Comparison of ENCODE assay signal across 12 cellular contexts in the genomic region with DNA sequence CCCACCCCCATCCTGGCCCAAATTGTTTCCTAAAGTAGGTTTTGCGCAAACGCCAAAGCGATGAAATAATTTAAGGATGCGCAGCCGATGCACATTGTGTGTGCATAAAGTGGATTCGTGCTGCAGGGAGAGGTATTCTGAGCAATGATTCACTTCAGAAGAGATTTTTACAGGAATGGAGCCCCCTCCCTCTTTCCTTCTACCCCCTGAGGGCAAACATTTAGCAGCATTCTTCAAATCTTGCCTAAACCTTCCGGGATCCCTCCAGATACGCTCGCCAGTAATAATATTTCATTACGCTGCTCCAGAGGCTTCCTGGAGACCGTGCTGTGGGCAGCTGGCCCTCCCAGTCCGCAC. TPM values are rescaled to one million over a fixed set of nuclear protein-coding genes. Genes with fewer than 3 reads are reported as not detected.
DNase-seq lines count a peak whose midpoint lies in the region; ATAC-seq and TF ChIP-seq lines count a peak whose summit lies in the region.
"Had no signal": no experiment of that assay in that cellular context is flagged by ENCODE, and none has a peak within 500 bp of the region (broad histone marks: within the 10 kb centered on the region; RNA-seq: fewer than 3 reads in every experiment).

No MANE protein-coding gene starts in this region.

- H3K36me3 ChIP-seq in SK-N-SH (replicated peaks in 1 of 2; ENCODE audit: control insufficient read depth in 1 of 2, insufficient read depth in 2 of 2, low read length in 1 of 2) (no peaks in the 10 kb centered on the region), sigmoid colon (no peaks in the 10 kb centered on the region)

- 42% methylated on average over 12 of the region's 12 CpGs for WGBS in SK-N-SH (ENCODE audit: low lambda C conversion rate)
- 11 to 25% methylated on average over 12 of the region's 12 CpGs for WGBS in sigmoid colon, 2 donors

- H3K9ac ChIP-seq in SK-N-SH, result peak overlapping the region; percentile 83; the same call in 1 of the 2 replicates

- peaks cover 11% of the 10 kb centered on the region for H3K4me1 Mint-ChIP-seq in glutamatergic neuron (ENCODE audit: low read depth, unreplicated experiment)

- H3K4me3 ChIP-seq in SK-N-SH (ENCODE audit: low read depth in 2 of 2, low read length in 1 of 2) (peak overlapping the region; percentile 62 to 69), sigmoid colon (peak overlapping the region in 3 of 4 donors; percentile 3 to 30 (median 25))

- no peaks in the 10 kb centered on the region for H3K36me3 Mint-ChIP-seq in glutamatergic neuron (ENCODE audit: unreplicated experiment)

- TF ChIP-seq EP300 in SK-N-SH (IDR thresholded peaks at IDR 0.05; ENCODE audit: borderline replicate concordance in 1 of 2, low read depth in 1 of 2, low read length in 1 of 2) (no peak), sigmoid colon (IDR thresholded peaks at IDR 0.05) (no peak)

- CTCF ChIA-PET in SK-N-SH (lab: Yijun Ruan, JAX), result interaction anchor here (1.2 to 1.8 kb wide), 8 partner anchors 18 to 975 kb away, joined by 3 to 11 read pairs (median 5); no protein-coding TSS in a partner anchor

- H3K4me3 Mint-ChIP-seq in glutamatergic neuron (ENCODE audit: unreplicated experiment), result peak overlapping the region; percentile 83
- H3K4me3 Mint-ChIP-seq: stimulated activated naive CD8-positive, alpha-beta T cell treated with anti-CD3 and anti-CD28 coated beads, Interleukin-15, Interleukin-2, amounts not matched to agents 100 ng/mL and 50 ng/mL, for 24 hours had no signal

- TF ChIP-seq RAD21 in SK-N-SH (IDR thresholded peaks at IDR 0.05; ENCODE audit: low read length), result no peak

- H3K27me3 ChIP-seq in SK-N-SH (ENCODE audit: insufficient read depth) (peaks cover 50% of the 10 kb centered on the region), sigmoid colon (peaks cover 94 to 100% (median 100%) of the 10 kb centered on the region in 3 donors)

- H2AFZ ChIP-seq in SK-N-SH (ENCODE audit: low read depth), result peak overlapping the region; percentile 94

- DNase-seq in EH (ENCODE audit: low read depth), result peak; percentile 76
- no peak for DNase-seq in SK-N-SH
- DNase-seq in glutamatergic neuron, result no peak
- no peak for DNase-seq in sigmoid colon
- DNase-seq in activated effector memory CD4-positive, alpha-beta T cell treated with anti-CD3 and anti-CD28 coated beads, Interleukin-2, amount 50 U/mL, for 16 hours, result no peak
- DNase-seq in SIG-M5 treated with dmso at 0.1 percent for 504 hours (lab: John Stamatoyannopoulos, UW; ENCODE audit: unreplicated experiment), result no peak
- DNase-seq: activated CD4-positive, alpha-beta T cell treated with anti-CD3 and anti-CD28 coated beads for 1 hour; activated gamma-delta T cell treated with Interleukin-2 at 50 U/mL for 16 hours had no signal

- H3K27me3 Mint-ChIP-seq in glutamatergic neuron (ENCODE audit: unreplicated experiment), result peaks cover 64% of the 10 kb centered on the region

- ATAC-seq in GM21526 (IDR thresholded peaks at IDR 0.05; ENCODE audit: low FRiP score, unreplicated experiment) (no peak), GM18868 (IDR thresholded peaks at IDR 0.05; ENCODE audit: unreplicated experiment) (no peak)

- no peak for TF ChIP-seq POLR2A in sigmoid colon (IDR thresholded peaks at IDR 0.05)

- POLR2A ChIA-PET in SK-N-SH (lab: Yijun Ruan, JAX), result interaction anchor here (0.8 to 1.0 kb wide), 3 partner anchors 30 to 701 kb away, joined by 3 to 4 read pairs (median 3); no protein-coding TSS in a partner anchor

- no peaks in the 10 kb centered on the region for H4K20me1 ChIP-seq in SK-N-SH (ENCODE audit: insufficient read depth)

- H3K27ac Mint-ChIP-seq in glutamatergic neuron (ENCODE audit: unreplicated experiment), result no peak overlapping the region
- H3K27ac Mint-ChIP-seq: stimulated activated naive CD8-positive, alpha-beta T cell treated with anti-CD3 and anti-CD28 coated beads, Interleukin-15, Interleukin-2, amounts not matched to agents 100 ng/mL and 50 ng/mL, for 24 hours had no signal

- H3K4me1 ChIP-seq in SK-N-SH (ENCODE audit: control insufficient read depth in 1 of 2, insufficient read depth in 2 of 2, low read depth in 1 of 2, low read length in 1 of 2) (peaks cover 0 to 2% of the 10 kb centered on the region in 2 experiments; a peak in 1 of 4 replicates), sigmoid colon (peaks cover 0 to 67% (median 49%) of the 10 kb centered on the region in 4 donors)

- H3K9me2 ChIP-seq in SK-N-SH, result no peaks in the 10 kb centered on the region

- peaks cover 27% of the 10 kb centered on the region; the same call in 1 of the 2 replicates for H3K79me2 ChIP-seq in SK-N-SH (ENCODE audit: insufficient read depth)

- TF ChIP-seq CTCF in SK-N-SH (IDR thresholded peaks at IDR 0.05) (no peak), glutamatergic neuron (IDR thresholded peaks at IDR 0.05; ENCODE audit: partially characterized antibody, unreplicated experiment) (no peak), sigmoid colon (IDR thresholded peaks at IDR 0.05) (no peak)

- H3K9me3 ChIP-seq in SK-N-SH (no peaks in the 10 kb centered on the region), sigmoid colon (peaks cover 0 to 11% (median 0%) of the 10 kb centered on the region in 4 donors)

- no peaks in the 10 kb centered on the region for H3F3A ChIP-seq in SK-N-SH (replicated peaks; ENCODE audit: insufficient read depth)

- H3K27ac ChIP-seq in SK-N-SH (ENCODE audit: low read depth in 2 of 2, low read length in 1 of 2), result peak overlapping the region; percentile 65 to 71; a peak in 2 of 4 replicates
- no peak overlapping the region for H3K27ac ChIP-seq in sigmoid colon

- H3K4me2 ChIP-seq in SK-N-SH, result peak overlapping the region; percentile 88

- H3K9me3 Mint-ChIP-seq in glutamatergic neuron (ENCODE audit: unreplicated experiment), result peaks cover 20% of the 10 kb centered on the region
- H3K9me3 Mint-ChIP-seq: stimulated activated naive CD8-positive, alpha-beta T cell treated with anti-CD3 and anti-CD28 coated beads, Interleukin-15, Interleukin-2, amounts not matched to agents 100 ng/mL and 50 ng/mL, for 24 hours had no signal

- intact Hi-C loops in sigmoid colon (cut with DNase I), result no loop called here

TF ChIP-seq in SK-N-SH, 30 proteins besides CTCF, POLR2A, EP300 and RAD21:
- TF ChIP-seq FOSL2 (IDR thresholded peaks at IDR 0.05; ENCODE audit: borderline replicate concordance, low read depth) (no peak), GATA2 (CRISPR knock-in tag; IDR thresholded peaks at IDR 0.05) (no peak), EZH2phosphoT487 (IDR thresholded peaks at IDR 0.05; ENCODE audit: borderline replicate concordance, low read depth) (no peak), ELF1 (IDR thresholded peaks at IDR 0.05) (no peak)
- TF ChIP-seq, protein P1, sequence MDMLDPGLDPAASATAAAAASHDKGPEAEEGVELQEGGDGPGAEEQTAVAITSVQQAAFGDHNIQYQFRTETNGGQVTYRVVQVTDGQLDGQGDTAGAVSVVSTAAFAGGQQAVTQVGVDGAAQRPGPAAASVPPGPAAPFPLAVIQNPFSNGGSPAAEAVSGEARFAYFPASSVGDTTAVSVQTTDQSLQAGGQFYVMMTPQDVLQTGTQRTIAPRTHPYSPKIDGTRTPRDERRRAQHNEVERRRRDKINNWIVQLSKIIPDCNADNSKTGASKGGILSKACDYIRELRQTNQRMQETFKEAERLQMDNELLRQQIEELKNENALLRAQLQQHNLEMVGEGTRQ (IDR thresholded peaks at IDR 0.05; ENCODE audit: borderline replicate concordance, low read depth, low read length), result no peak
- TF ChIP-seq, protein P2, sequence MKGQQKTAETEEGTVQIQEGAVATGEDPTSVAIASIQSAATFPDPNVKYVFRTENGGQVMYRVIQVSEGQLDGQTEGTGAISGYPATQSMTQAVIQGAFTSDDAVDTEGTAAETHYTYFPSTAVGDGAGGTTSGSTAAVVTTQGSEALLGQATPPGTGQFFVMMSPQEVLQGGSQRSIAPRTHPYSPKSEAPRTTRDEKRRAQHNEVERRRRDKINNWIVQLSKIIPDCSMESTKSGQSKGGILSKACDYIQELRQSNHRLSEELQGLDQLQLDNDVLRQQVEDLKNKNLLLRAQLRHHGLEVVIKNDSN (IDR thresholded peaks at IDR 0.05; ENCODE audit: borderline replicate concordance, low read depth), result no peak
TF ChIP-seq in SK-N-SH: peak in this region for 0.

RNA-seq across cellular contexts. Expression of a gene that starts 14.6 kb away (rescaled TPM):
- 1.3 and 2.0 TPM in 2 replicates for polyA plus RNA-seq in SK-N-SH (2012; rRNA removed)
- polyA plus RNA-seq in SK-N-SH (2012; cell fraction: cytosol; rRNA removed), result 1.1 and 1.4 TPM in 2 replicates
- 4.5 and 7.1 TPM in 2 replicates for polyA plus RNA-seq in SK-N-SH (2012; cell fraction: nucleus; rRNA removed)
- total RNA-seq in glutamatergic neuron (ENCODE audit: unreplicated experiment), result not detected
- not detected for total RNA-seq in sigmoid colon
- polyA plus RNA-seq in sigmoid colon, result not detected
- total RNA-seq: dermis microvascular lymphatic vessel endothelial cell had no signal

RNA-seq across cellular contexts. Expression of a gene that starts 17.5 kb away (rescaled TPM):
- polyA plus RNA-seq in SK-N-SH (2012; rRNA removed), result 11.3 and 16.7 TPM in 2 replicates
- 8.2 and 11.4 TPM in 2 replicates for polyA plus RNA-seq in SK-N-SH (2012; cell fraction: cytosol; rRNA removed)
- polyA plus RNA-seq in SK-N-SH (2012; cell fraction: nucleus; rRNA removed), result 30.4 and 42.9 TPM in 2 replicates
- not detected for total RNA-seq in glutamatergic neuron (ENCODE audit: unreplicated experiment)
- not detected for total RNA-seq in sigmoid colon
- polyA plus RNA-seq in sigmoid colon, result not detected
- total RNA-seq: dermis microvascular lymphatic vessel endothelial cell had no signal

Comparison
In these comparisons a context has a peak if more than half of its experiments do, and no peak if none do; other contexts are left out.
1. H3K27ac ChIP-seq: peak in SK-N-SH (2 of 2); none in sigmoid colon (0 of 4).